Comparison of ENCODE assay signal across 8 cellular contexts in the genomic region with DNA sequence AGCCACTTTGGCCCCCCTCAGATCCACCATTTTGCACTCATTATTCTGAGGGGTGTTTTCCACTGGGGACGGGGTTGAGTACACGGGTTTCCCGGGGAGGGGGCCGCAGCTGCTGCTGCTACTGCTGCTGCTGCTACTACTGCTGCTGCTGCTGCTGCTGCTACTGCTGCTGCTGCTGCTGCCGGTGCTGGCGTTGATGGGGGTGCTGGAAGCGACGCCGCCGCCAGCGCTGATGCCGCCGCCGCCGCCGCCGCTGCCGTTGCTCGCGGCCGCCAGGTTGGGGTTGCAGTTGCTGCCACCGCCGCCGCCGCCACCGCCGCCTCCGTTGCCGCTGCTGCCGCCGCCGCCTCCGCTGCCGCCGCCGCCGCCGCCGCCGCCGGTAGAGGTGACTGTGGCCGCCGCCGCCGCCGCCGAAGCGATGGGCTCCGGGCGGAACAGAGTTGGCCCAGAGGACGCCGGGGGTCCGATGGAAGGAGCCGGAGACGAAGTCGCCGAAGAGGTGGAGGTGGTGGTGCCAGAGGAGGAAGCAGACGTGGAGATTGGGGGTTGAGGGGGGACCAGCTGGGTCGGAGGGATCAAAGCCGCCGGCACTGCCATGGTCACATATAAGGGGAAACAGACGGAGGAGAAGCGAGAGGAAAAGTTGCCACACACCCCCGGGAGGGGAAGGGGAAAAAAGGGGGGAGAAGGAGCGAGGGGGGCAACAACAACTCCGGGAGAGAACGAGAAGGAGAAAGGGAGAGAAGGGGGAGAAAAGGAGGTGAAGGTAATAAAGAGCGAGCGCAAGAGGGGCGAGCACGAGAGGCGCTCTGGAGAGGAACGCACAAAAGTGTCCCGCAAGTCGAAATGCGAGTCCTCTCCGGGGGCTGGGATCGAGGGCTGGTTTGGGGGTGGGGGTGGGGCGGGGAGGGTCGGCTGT.
DNase-seq lines count a peak whose midpoint lies in the region; ATAC-seq and TF ChIP-seq lines count a peak whose summit lies in the region.

No MANE protein-coding gene starts in this region.

- peaks cover 46% of the 10 kb centered on the region for H3K4me1 ChIP-seq in neuron (ENCODE audit: insufficient read depth, low read length)
- peaks cover 7% of the 10 kb centered on the region for H3K4me1 ChIP-seq in effector memory CD4-positive, alpha-beta T cell (ENCODE audit: control insufficient read depth, insufficient read depth, low read length, poor library complexity, severe bottlenecking)

- peak; percentile 57 for DNase-seq in activated CD8-positive, alpha-beta memory T cell treated with anti-CD3 and anti-CD28 coated beads for 24 hours
- DNase-seq in foreskin fibroblast, result peak in 1 of 2 donors; percentile 36
- no peak for DNase-seq in effector memory CD4-positive, alpha-beta T cell
- no peak for DNase-seq in NCI-H446 (lab: John Stamatoyannopoulos, UW)
- no peak for DNase-seq in DMS114 treated with DMSO at 0.1 percent for 48 hours (lab: John Stamatoyannopoulos, UW; ENCODE audit: unreplicated experiment)

- no peaks in the 10 kb centered on the region for H3K27me3 ChIP-seq in neuron (ENCODE audit: insufficient read depth, low read length)
- peaks cover 17% of the 10 kb centered on the region for H3K27me3 ChIP-seq in effector memory CD4-positive, alpha-beta T cell (replicated peaks; ENCODE audit: control insufficient read depth, insufficient read depth, low read length, poor library complexity, severe bottlenecking)

- peak; percentile 54 for ATAC-seq in HG03354 (IDR thresholded peaks at IDR 0.05; ENCODE audit: poor library complexity, severe bottlenecking, unreplicated experiment)

- H3K36me3 ChIP-seq in neuron (ENCODE audit: insufficient read depth, low read length), result no peaks in the 10 kb centered on the region
- no peaks in the 10 kb centered on the region for H3K36me3 ChIP-seq in effector memory CD4-positive, alpha-beta T cell (ENCODE audit: control insufficient read depth, insufficient read depth, low read length)

- H3K4me3 ChIP-seq in GM12875 (ENCODE audit: low read depth, low read length) (peak overlapping the region; percentile 43), foreskin fibroblast (ENCODE audit: low read depth in 1 of 2, low read length in 2 of 2) (peak overlapping the region; percentile 54 to 75), neuron (ENCODE audit: low read length) (peak overlapping the region; percentile 92)
- H3K4me3 ChIP-seq in effector memory CD4-positive, alpha-beta T cell (ENCODE audit: insufficient read depth, low read depth, low read length, poor library complexity, severe bottlenecking), result no peak overlapping the region

- no peaks in the 10 kb centered on the region for H3K9me3 ChIP-seq in neuron (ENCODE audit: low read length)
- H3K9me3 ChIP-seq in effector memory CD4-positive, alpha-beta T cell (ENCODE audit: control insufficient read depth, low read length), result no peaks in the 10 kb centered on the region

- H2AFZ ChIP-seq in neuron (ENCODE audit: low read depth, low read length), result no peak overlapping the region

- TF ChIP-seq CTCF in GM12875 (IDR thresholded peaks at IDR 0.05; ENCODE audit: borderline replicate concordance, insufficient read depth, low read depth, low read length), result no peak
- no peak for TF ChIP-seq CTCF in foreskin fibroblast (IDR thresholded peaks at IDR 0.05; ENCODE audit: low read depth, low read length)

- no peak overlapping the region for H3K27ac ChIP-seq in effector memory CD4-positive, alpha-beta T cell (ENCODE audit: insufficient read depth, low read length, poor library complexity, severe bottlenecking)
